Comparison of ENCODE assay signal across 28 cellular contexts in the genomic region with DNA sequence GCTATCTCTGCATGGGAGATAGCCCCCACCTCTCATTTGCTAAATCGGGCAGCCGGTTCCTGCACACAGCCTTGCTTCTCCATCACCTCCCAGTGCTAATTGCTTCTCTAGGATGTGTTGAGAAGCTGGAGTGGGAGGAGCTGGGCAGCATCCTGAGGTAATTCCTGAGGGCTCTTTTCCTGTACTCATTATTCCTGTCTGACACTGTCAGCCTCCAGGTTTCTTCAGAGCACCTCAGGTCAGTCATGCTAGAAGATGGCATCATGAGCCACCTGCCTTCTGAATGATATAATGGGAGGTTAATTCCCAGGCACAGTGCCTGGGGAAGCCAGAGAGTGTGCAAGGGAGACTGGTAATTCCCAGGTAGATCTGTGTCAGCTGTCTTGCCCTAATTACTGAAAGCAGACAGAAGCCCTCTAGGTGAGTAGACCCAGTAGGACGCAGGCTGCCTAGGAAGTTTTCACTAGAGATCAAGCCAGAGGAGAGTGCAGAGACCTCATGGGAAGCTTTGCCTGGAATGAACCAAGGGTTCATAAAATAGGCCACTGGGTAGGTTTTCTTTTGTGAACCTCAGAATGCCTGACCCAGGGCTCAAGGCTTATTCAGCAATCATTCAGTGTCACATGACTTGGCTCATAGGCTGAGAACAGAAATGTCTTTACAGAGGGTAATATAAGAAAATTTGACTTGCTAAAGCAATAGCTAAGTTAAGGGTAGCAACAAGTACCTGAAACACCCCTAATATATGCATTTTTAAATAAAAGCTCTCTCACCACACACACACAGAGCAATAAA.
DNase-seq lines count a peak whose midpoint lies in the region; ATAC-seq lines count a peak whose summit lies in the region.
"Had no signal": no experiment of that assay in that cellular context is flagged by ENCODE, and none has a peak within 500 bp of the region (broad histone marks: within the 10 kb centered on the region; RNA-seq: fewer than 3 reads in every experiment).

No MANE protein-coding gene starts in this region.

- H3K9me3 ChIP-seq in iPS-20b (ENCODE audit: insufficient read depth, low read depth, low read length) = no peaks in the 10 kb centered on the region
- H3K9me3 ChIP-seq: BE2C, esophagus squamous epithelium, gastroesophageal sphincter, right atrium auricular region, tibial nerve had no signal

- intact Hi-C loops in posterior cingulate gyrus (cut with DNase I) = no loop called here

- no peak overlapping the region for H3K4me3 Mint-ChIP-seq in activated naive CD4-positive, alpha-beta T cell treated with anti-CD3 and anti-CD28 coated beads, Interleukin-2, amount 10 ng/mL, durations not matched to agents 7 days and 5 days
- H3K4me3 Mint-ChIP-seq: brain; stimulated activated naive CD8-positive, alpha-beta T cell treated with anti-CD3 and anti-CD28 coated beads, Interleukin-15, Interleukin-2, amounts not matched to agents 100 ng/mL and 50 ng/mL, for 24 hours; T-helper 17 cell had no signal

- H3K27ac ChIP-seq in iPS-20b (ENCODE audit: low read length) = no peak overlapping the region
- H3K27ac ChIP-seq: esophagus squamous epithelium, gastroesophageal sphincter, right atrium auricular region, SK-N-MC, tibial nerve, VCaP had no signal

- no peak overlapping the region for H3K4me3 ChIP-seq in iPS-20b (ENCODE audit: low read length)
- H3K4me3 ChIP-seq: esophagus squamous epithelium, gastroesophageal sphincter, right atrium auricular region, SK-N-MC, tibial nerve had no signal

- H3K27me3 ChIP-seq in iPS-20b (ENCODE audit: insufficient read depth, low read length) = no peaks in the 10 kb centered on the region
- H3K27me3 ChIP-seq: esophagus squamous epithelium, gastroesophageal sphincter, right atrium auricular region, tibial nerve had no signal

- H3K9me3 Mint-ChIP-seq in activated naive CD4-positive, alpha-beta T cell treated with anti-CD3 and anti-CD28 coated beads, Interleukin-2, amount 10 ng/mL, durations not matched to agents 7 days and 5 days = no peaks in the 10 kb centered on the region
- H3K9me3 Mint-ChIP-seq: stimulated activated naive CD8-positive, alpha-beta T cell treated with anti-CD3 and anti-CD28 coated beads, Interleukin-15, Interleukin-2, amounts not matched to agents 100 ng/mL and 50 ng/mL, for 24 hours had no signal

- no peak overlapping the region for H3K27ac Mint-ChIP-seq in activated naive CD4-positive, alpha-beta T cell treated with anti-CD3 and anti-CD28 coated beads, Interleukin-2, amount 10 ng/mL, durations not matched to agents 7 days and 5 days
- H3K27ac Mint-ChIP-seq: stimulated activated naive CD8-positive, alpha-beta T cell treated with anti-CD3 and anti-CD28 coated beads, Interleukin-15, Interleukin-2, amounts not matched to agents 100 ng/mL and 50 ng/mL, for 24 hours; T-helper 17 cell had no signal

- CTCF ChIA-PET in activated naive CD4-positive, alpha-beta T cell treated with anti-CD3 and anti-CD28 coated beads, Interleukin-2, amount 10 ng/mL, durations not matched to agents 7 days and 5 days (lab: Charles Lee) = interaction anchor here (1.8 kb wide), 1 partner anchor 501 kb away, joined by 4 read pairs; no protein-coding TSS in a partner anchor

- H3K36me3 Mint-ChIP-seq in activated naive CD4-positive, alpha-beta T cell treated with anti-CD3 and anti-CD28 coated beads, Interleukin-2, amount 10 ng/mL, durations not matched to agents 7 days and 5 days = no peaks in the 10 kb centered on the region
- H3K36me3 Mint-ChIP-seq: brain had no signal

- peaks cover 11% of the 10 kb centered on the region for H3K4me1 ChIP-seq in iPS-20b (ENCODE audit: insufficient read depth, low read length)
- H3K4me1 ChIP-seq: BE2C, gastroesophageal sphincter, right atrium auricular region had no signal

- DNase-seq in NCI-H2107 treated with DMSO at 0.1 percent for 48 hours (lab: John Stamatoyannopoulos, UW; ENCODE audit: unreplicated experiment) (peak; percentile 1), NCI-H2107 (lab: John Stamatoyannopoulos, UW) (no peak), SK-N-DZ (ENCODE audit: low spot score) (peak; percentile 24), posterior cingulate gyrus (no peak), superior temporal gyrus (ENCODE audit: extremely low spot score) (no peak)
- no peak for DNase-seq in activated naive CD4-positive, alpha-beta T cell treated with anti-CD3 and anti-CD28 coated beads, Interleukin-2, amount 10 ng/mL, durations not matched to agents 7 days and 5 days
- DNase-seq: activated CD8-positive, alpha-beta memory T cell treated with anti-CD3 and anti-CD28 coated beads, Interleukin-2, amount 50 U/mL, for 4 hours; activated effector memory CD4-positive, alpha-beta T cell treated with Interleukin-2 at 50 U/mL for 16 hours; BE2C; DMS79 treated with DMSO at 0.1 percent for 48 hours; effector CD8-positive, alpha-beta T cell; esophagus squamous epithelium; IMR-90; mammary epithelial cell; NCI-H187; NCI-H446; occipital lobe; stimulated activated CD4-positive, alpha-beta T cell treated with anti-CD3 and anti-CD28 coated beads, Interleukin-4, amount 100 ng/mL, for 24 hours; T-helper 17 cell had no signal

- H3K36me3 ChIP-seq in iPS-20b (ENCODE audit: insufficient read depth, low read depth, low read length) = no peaks in the 10 kb centered on the region
- H3K36me3 ChIP-seq: BE2C, esophagus squamous epithelium, gastroesophageal sphincter, right atrium auricular region, tibial nerve had no signal

- no peaks in the 10 kb centered on the region for H3K4me1 Mint-ChIP-seq in activated naive CD4-positive, alpha-beta T cell treated with anti-CD3 and anti-CD28 coated beads, Interleukin-2, amount 10 ng/mL, durations not matched to agents 7 days and 5 days
- H3K4me1 Mint-ChIP-seq: T-helper 17 cell had no signal

- peak overlapping the region; percentile 14; the same call in 1 of the 2 replicates for H3K9ac ChIP-seq in iPS-20b (ENCODE audit: low read depth, low read length)

- ATAC-seq in HG02623 (IDR thresholded peaks at IDR 0.05; ENCODE audit: unreplicated experiment) = no peak
- ATAC-seq: gastroesophageal sphincter, T-helper 17 cell had no signal

- H3K27me3 Mint-ChIP-seq in activated naive CD4-positive, alpha-beta T cell treated with anti-CD3 and anti-CD28 coated beads, Interleukin-2, amount 10 ng/mL, durations not matched to agents 7 days and 5 days = peaks cover 6% of the 10 kb centered on the region
- H3K27me3 Mint-ChIP-seq: stimulated activated naive CD8-positive, alpha-beta T cell treated with anti-CD3 and anti-CD28 coated beads, Interleukin-15, Interleukin-2, amounts not matched to agents 100 ng/mL and 50 ng/mL, for 24 hours had no signal

Comparison
In these comparisons a context has a peak if more than half of its experiments do, and no peak if none do; other contexts are left out.
1. DNase-seq: peak in NCI-H2107 treated with DMSO at 0.1 percent for 48 hours (single experiment) and SK-N-DZ (single experiment); none in NCI-H2107 (single experiment), posterior cingulate gyrus (0 of 10), activated naive CD4-positive, alpha-beta T cell treated with anti-CD3 and anti-CD28 coated beads, Interleukin-2, amount 10 ng/mL, durations not matched to agents 7 days and 5 days (single experiment) and superior temporal gyrus (single experiment).